Comparison of ENCODE assay signal across 8 cellular contexts in the genomic region with DNA sequence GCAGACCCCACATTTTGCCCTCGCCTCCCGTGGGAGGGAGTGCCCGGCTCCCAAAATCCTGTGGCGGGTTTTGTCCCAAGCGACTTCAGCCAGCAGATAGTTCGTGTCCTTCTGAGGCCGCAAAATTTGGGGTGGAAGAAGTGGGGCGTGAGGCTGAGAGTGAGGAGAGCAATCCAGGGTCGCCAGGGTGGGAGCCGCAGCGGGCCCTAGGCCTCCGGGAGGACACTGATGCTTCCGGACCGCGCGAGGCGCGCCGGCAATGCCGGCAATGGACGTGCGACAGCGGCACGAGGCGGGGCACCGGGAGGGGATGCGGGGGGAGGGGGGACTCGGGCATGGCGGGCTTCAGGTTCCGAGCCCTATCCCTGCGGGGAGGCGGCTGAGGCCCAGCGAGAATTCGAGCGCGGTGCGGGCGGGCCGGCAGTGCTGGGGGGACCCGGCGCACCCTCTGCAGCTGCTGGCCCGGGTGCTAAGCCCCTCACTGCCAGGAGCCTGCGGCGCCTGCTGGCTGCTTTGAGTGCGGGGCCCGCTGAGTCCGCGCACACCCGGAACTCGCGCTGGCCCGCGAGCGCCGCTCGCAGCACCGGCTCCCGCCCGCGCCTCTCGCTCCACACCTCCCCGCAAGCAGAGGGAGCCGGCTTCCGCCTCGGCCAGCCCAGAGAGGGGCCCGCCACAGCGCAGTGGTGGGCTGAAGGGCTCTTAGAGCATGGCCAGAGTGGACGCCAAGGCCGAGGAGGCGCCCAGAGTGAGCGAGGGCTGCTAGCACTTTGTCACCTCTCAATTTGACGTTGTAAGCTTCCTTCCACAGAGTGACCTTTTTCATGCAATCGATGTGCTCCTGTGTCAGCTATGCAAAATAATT.
A peak's percentile ranks its signal among the peaks of the same experiment; 100 is the strongest.
DNase-seq lines count a peak whose midpoint lies in the region; ATAC-seq and TF ChIP-seq lines count a peak whose summit lies in the region.

No MANE protein-coding gene starts in this region.

- H3K79me2 ChIP-seq in fibroblast of lung (ENCODE audit: control insufficient read depth, insufficient read depth, low read length) = no peaks in the 10 kb centered on the region

- no peaks in the 10 kb centered on the region for H3K36me3 ChIP-seq in fibroblast of lung (ENCODE audit: control insufficient read depth, insufficient read depth, low read length)

- peak overlapping the region; percentile 65 for H3K9ac ChIP-seq in fibroblast of lung (ENCODE audit: insufficient read depth, low read length)

- intact Hi-C loops in CD14-positive monocyte (cut with micrococcal nuclease) = no loop called here

- ATAC-seq in GM19328 (IDR thresholded peaks at IDR 0.05; ENCODE audit: unreplicated experiment) (peak; percentile 61), HG03439 (IDR thresholded peaks at IDR 0.05; ENCODE audit: unreplicated experiment) (peak; percentile 65), naive B cell (ENCODE audit: low read depth in 2 of 2) (peak; percentile 74 to 79)
- ATAC-seq in stimulated activated effector memory CD8-positive, alpha-beta T cell treated with anti-CD3 and anti-CD28 coated beads, Interleukin-12 subunit alpha, Interleukin-12 subunit beta, amount 100 ng/mL, for 72 hours = peak; percentile 88

- H3K4me3 ChIP-seq in fibroblast of lung (replicated peaks in 1 of 4; ENCODE audit: control extremely low read depth in 1 of 4, insufficient read depth in 1 of 4, low read depth in 3 of 4, low read length in 4 of 4) = peak overlapping the region; percentile 61 to 72 (median 68)

- peaks cover 36 to 58% (median 41%) of the 10 kb centered on the region in 3 donors for H3K27me3 Mint-ChIP-seq in CD14-positive monocyte (ENCODE audit: low read depth in 3 of 3)
- peaks cover 21 to 49% (median 27%) of the 10 kb centered on the region in 3 donors for H3K27me3 Mint-ChIP-seq in naive B cell

- H3K4me1 Mint-ChIP-seq in CD14-positive monocyte (peaks cover 10% of the 10 kb centered on the region), naive B cell (peaks cover 6 to 10% (median 9%) of the 10 kb centered on the region in 3 donors)
- H3K4me1 Mint-ChIP-seq in stimulated activated effector memory CD8-positive, alpha-beta T cell treated with anti-CD3 and anti-CD28 coated beads, Interleukin-12 subunit alpha, Interleukin-12 subunit beta, amount 100 ng/mL, for 72 hours = peaks cover 37% of the 10 kb centered on the region

- no peaks in the 10 kb centered on the region for H3K27me3 ChIP-seq in fibroblast of lung (ENCODE audit: control insufficient read depth, insufficient read depth, low read length)

- H3K36me3 Mint-ChIP-seq in CD14-positive monocyte (peaks cover 0 to 1% of the 10 kb centered on the region in 2 donors), naive B cell (no peaks in the 10 kb centered on the region)
- H3K36me3 Mint-ChIP-seq in stimulated activated effector memory CD8-positive, alpha-beta T cell treated with anti-CD3 and anti-CD28 coated beads, Interleukin-12 subunit alpha, Interleukin-12 subunit beta, amount 100 ng/mL, for 72 hours = peaks cover 5% of the 10 kb centered on the region

- peak overlapping the region; percentile 60 for H3K27ac ChIP-seq in fibroblast of lung (ENCODE audit: insufficient read depth, low read length)

- no peaks in the 10 kb centered on the region for H3K4me1 ChIP-seq in fibroblast of lung (ENCODE audit: control insufficient read depth, extremely low read depth, insufficient read depth, low read length)

- H2AFZ ChIP-seq in fibroblast of lung (ENCODE audit: low read length) = peak overlapping the region; percentile 90

- H3K27ac Mint-ChIP-seq in CD14-positive monocyte (peak overlapping the region in 1 of 7 donors; percentile 54), naive B cell (peak overlapping the region; percentile 73 to 95 (median 90))
- peak overlapping the region; percentile 95 for H3K27ac Mint-ChIP-seq in stimulated activated effector memory CD8-positive, alpha-beta T cell treated with anti-CD3 and anti-CD28 coated beads, Interleukin-12 subunit alpha, Interleukin-12 subunit beta, amount 100 ng/mL, for 72 hours

- peak overlapping the region; percentile 73 for H3K4me2 ChIP-seq in fibroblast of lung (ENCODE audit: extremely low read depth, insufficient read depth, low read length)

- H4K20me1 ChIP-seq in fibroblast of lung (ENCODE audit: control insufficient read depth, extremely low read depth, insufficient read depth, low read length) = no peaks in the 10 kb centered on the region

- DNase-seq in CD14-positive monocyte (ENCODE audit: low spot score) (peak; percentile 49), OCI-M2 (lab: John Stamatoyannopoulos, UW; ENCODE audit: unreplicated experiment) (peak; percentile 16), activated T-helper 1 cell treated with Interleukin-2 at 50 U/mL for 16 hours (ENCODE audit: low read depth) (peak; percentile 47), fibroblast of lung (ENCODE audit: low read depth in 2 of 2) (peak; percentile 57 to 65), naive B cell (peak; percentile 65)
- DNase-seq in stimulated activated effector memory CD8-positive, alpha-beta T cell treated with anti-CD3 and anti-CD28 coated beads, Interleukin-12 subunit alpha, Interleukin-12 subunit beta, amount 100 ng/mL, for 72 hours (ENCODE audit: low spot score in 2 of 2) = peak; percentile 81 to 92

- H3K9me3 Mint-ChIP-seq in CD14-positive monocyte (peaks cover 0 to 3% (median 0%) of the 10 kb centered on the region in 7 donors), naive B cell (peaks cover 0 to 4% (median 0%) of the 10 kb centered on the region in 7 donors)
- H3K9me3 Mint-ChIP-seq in stimulated activated effector memory CD8-positive, alpha-beta T cell treated with anti-CD3 and anti-CD28 coated beads, Interleukin-12 subunit alpha, Interleukin-12 subunit beta, amount 100 ng/mL, for 72 hours = no peaks in the 10 kb centered on the region

- no peaks in the 10 kb centered on the region for H3K9me3 ChIP-seq in fibroblast of lung (ENCODE audit: control insufficient read depth, insufficient read depth, low read depth, low read length)

- TF ChIP-seq CTCF in CD14-positive monocyte (IDR thresholded peaks at IDR 0.05) (peak; percentile 70), fibroblast of lung (conservative IDR thresholded peaks at IDR 0.05 in 1 of 2, IDR thresholded peaks at IDR 0.05 in 1 of 2; ENCODE audit: low read depth in 1 of 2, low read length in 2 of 2) (no peak)

- H3K4me3 Mint-ChIP-seq in CD14-positive monocyte = peak overlapping the region; percentile 93 to 96
- H3K4me3 Mint-ChIP-seq in naive B cell = peak overlapping the region; percentile 82 to 98 (median 96)
- peak overlapping the region; percentile 87 for H3K4me3 Mint-ChIP-seq in stimulated activated effector memory CD8-positive, alpha-beta T cell treated with anti-CD3 and anti-CD28 coated beads, Interleukin-12 subunit alpha, Interleukin-12 subunit beta, amount 100 ng/mL, for 72 hours

Comparison
In these comparisons a context has a peak if more than half of its experiments do, and no peak if none do; other contexts are left out.
1. Peak in every context shown above with its lines: DNase-seq, ATAC-seq, H3K4me3 ChIP-seq and H3K27ac ChIP-seq.
2. DNase-seq: peak in every context shown above with its lines; median percentile 86 in stimulated activated effector memory CD8-positive, alpha-beta T cell treated with anti-CD3 and anti-CD28 coated beads, Interleukin-12 subunit alpha, Interleukin-12 subunit beta, amount 100 ng/mL, for 72 hours; 65 in naive B cell; 61 in fibroblast of lung; 49 in CD14-positive monocyte; 47 in activated T-helper 1 cell treated with Interleukin-2 at 50 U/mL for 16 hours; 16 in OCI-M2.